ENCODE assay signal across 9 cellular contexts in genomic region chr2:10835052-10835970, GRCh38. TPM values are rescaled to one million over a fixed set of nuclear protein-coding genes. Genes with fewer than 3 reads are reported as not detected.
DNase-seq lines count a peak whose midpoint lies in the region; ATAC-seq and TF ChIP-seq lines count a peak whose summit lies in the region.
"Had no signal": no experiment of that assay in that cellular context is flagged by ENCODE, and none has a peak within 500 bp of the region (broad histone marks: within the 10 kb centered on the region; RNA-seq: fewer than 3 reads in every experiment).

No MANE protein-coding gene starts in this region.

- H3K27ac Mint-ChIP-seq in GM23338: no peak overlapping the region
- no peak overlapping the region for H3K27ac Mint-ChIP-seq in MCF 10A (ENCODE audit: low read depth, unreplicated experiment)
- H3K27ac Mint-ChIP-seq: dendritic cell treated with granulocyte-macrophage colony-stimulating factor and Interleukin-4, amounts not matched to agents 40 ng/mL and 50 ng/mL, for 4 days had no signal

- no peaks in the 10 kb centered on the region for H3K79me2 ChIP-seq in GM23338 (replicated peaks; ENCODE audit: insufficient read depth)

- H3K9me2 ChIP-seq in GM23338 (ENCODE audit: insufficient read depth): no peaks in the 10 kb centered on the region

- POLR2A ChIA-PET in MCF 10A (lab: Yijun Ruan, JAX): interaction anchor here (0.8 to 1.4 kb wide), 3 partner anchors 23 to 289 kb away, joined by 3 to 4 read pairs (median 4); partner anchors contain the start of gene PDIA6

- no peaks in the 10 kb centered on the region for H3F3A ChIP-seq in GM23338 (replicated peaks; ENCODE audit: low read depth)

- H3K36me3 ChIP-seq in GM23338 (ENCODE audit: insufficient read depth): no peaks in the 10 kb centered on the region
- H3K36me3 ChIP-seq in WERI-Rb-1: no peaks in the 10 kb centered on the region
- no peaks in the 10 kb centered on the region for H3K36me3 ChIP-seq in liver (ENCODE audit: control insufficient read depth in 4 of 4, insufficient read depth in 3 of 4, low read depth in 1 of 4, low read length in 3 of 4)

- peak; percentile 85 for ATAC-seq in GM23338
- no peak for ATAC-seq in GM18873 (IDR thresholded peaks at IDR 0.05; ENCODE audit: low FRiP score, unreplicated experiment)

- WGBS in liver: 44% methylated on average over 48 of the region's 48 CpGs

- TF ChIP-seq RAD21 in liver (IDR thresholded peaks at IDR 0.05): peak; percentile 78 to 93

- H3K4me3 ChIP-seq in GM23338 (peak overlapping the region; percentile 39; the same call in 1 of the 2 replicates), WERI-Rb-1 (ENCODE audit: low read depth, low read length) (peak overlapping the region; percentile 20), liver (ENCODE audit: low read depth in 1 of 3, low read length in 3 of 3) (no peak overlapping the region)

- H3K4me2 ChIP-seq in GM23338: peak overlapping the region; percentile 66; the same call in 1 of the 2 replicates

- H3K4me1 ChIP-seq in GM23338 (ENCODE audit: insufficient read depth): peaks cover 8% of the 10 kb centered on the region; the same call in 1 of the 2 replicates
- H3K4me1 ChIP-seq in liver (ENCODE audit: control insufficient read depth in 4 of 4, insufficient read depth in 4 of 4, low read length in 3 of 4): peaks cover 6 to 15% (median 9%) of the 10 kb centered on the region in 4 donors

- H3K4me3 Mint-ChIP-seq in GM23338 (no peak overlapping the region), MCF 10A (ENCODE audit: unreplicated experiment) (no peak overlapping the region)
- H3K4me3 Mint-ChIP-seq: dendritic cell treated with granulocyte-macrophage colony-stimulating factor and Interleukin-4, amounts not matched to agents 40 ng/mL and 50 ng/mL, for 4 days had no signal

- H3K4me1 Mint-ChIP-seq in GM23338: peaks cover 20% of the 10 kb centered on the region
- H3K4me1 Mint-ChIP-seq in MCF 10A (ENCODE audit: insufficient read depth, unreplicated experiment): no peaks in the 10 kb centered on the region

- peak; percentile 79 to 97 for TF ChIP-seq CTCF in GM23338 (conservative IDR thresholded peaks at IDR 0.05; ENCODE audit: low read depth in 2 of 2)
- TF ChIP-seq CTCF in WERI-Rb-1 (IDR thresholded peaks at IDR 0.05; ENCODE audit: low read depth, low read length): peak; percentile 92
- peak; percentile 92 for TF ChIP-seq CTCF in MCF 10A (IDR thresholded peaks at IDR 0.05; ENCODE audit: unreplicated experiment)
- TF ChIP-seq CTCF in liver (IDR thresholded peaks at IDR 0.05; ENCODE audit: low read depth, low read length, missing input control): peak; percentile 70

- peak; percentile 54 for DNase-seq in EL
- DNase-seq in GM23338 (ENCODE audit: low spot score): peak; percentile 94
- DNase-seq in NCI-H1092 (lab: John Stamatoyannopoulos, UW): peak; percentile 35
- DNase-seq in WERI-Rb-1: peak; percentile 94
- DNase-seq in MCF 10A (ENCODE audit: unreplicated experiment): peak; percentile 70
- peak; percentile 46 for DNase-seq in stimulated activated CD8-positive, alpha-beta memory T cell treated with anti-CD3 and anti-CD28 coated beads, Interleukin-12 subunit alpha, Interleukin-12 subunit beta, amount 100 ng/mL, for 24 hours (ENCODE audit: extremely low read depth)

- CTCF ChIA-PET in MCF 10A (lab: Yijun Ruan, JAX): interaction anchor here (0.5 to 11.1 kb wide), 31 partner anchors 9 to 1429 kb away, joined by 3 to 189 read pairs (median 4); a partner anchor contains a TSS

- BruUV-seq in MCF 10A (replicated peaks; lab: Mats Ljungman, UMichigan): no TSS peak

- H3K27me3 ChIP-seq in GM23338 (ENCODE audit: insufficient read depth): no peaks in the 10 kb centered on the region
- no peaks in the 10 kb centered on the region for H3K27me3 ChIP-seq in WERI-Rb-1 (ENCODE audit: insufficient read depth, low read depth, severe bottlenecking)
- H3K27me3 ChIP-seq in liver (ENCODE audit: control insufficient read depth in 4 of 4, insufficient read depth in 4 of 4, low read length in 3 of 4): no peaks in the 10 kb centered on the region

- no peak overlapping the region for H3K9ac ChIP-seq in liver (ENCODE audit: low read depth in 1 of 2, low read length in 2 of 2)

- no peaks in the 10 kb centered on the region for H4K20me1 ChIP-seq in GM23338 (replicated peaks; ENCODE audit: insufficient read depth)

- peaks cover 8% of the 10 kb centered on the region for H3K9me3 Mint-ChIP-seq in GM23338
- peaks cover 8% of the 10 kb centered on the region for H3K9me3 Mint-ChIP-seq in MCF 10A (ENCODE audit: unreplicated experiment)

- peaks cover under 1% of the 10 kb centered on the region for H3K9me3 ChIP-seq in WERI-Rb-1 (ENCODE audit: severe bottlenecking)
- no peaks in the 10 kb centered on the region for H3K9me3 ChIP-seq in liver (ENCODE audit: control insufficient read depth in 4 of 4, low read length in 3 of 4)

- H3K27ac ChIP-seq in GM23338 (ENCODE audit: low read depth) (no peak overlapping the region), WERI-Rb-1 (peak overlapping the region; percentile 40), liver (ENCODE audit: low read depth in 1 of 2, low read length in 2 of 2) (no peak overlapping the region)

- peaks cover 6% of the 10 kb centered on the region; the same call in 2 of the 3 replicates for H3K36me3 Mint-ChIP-seq in GM23338 (ENCODE audit: low read depth)
- H3K36me3 Mint-ChIP-seq in MCF 10A (ENCODE audit: insufficient read depth, unreplicated experiment): no peaks in the 10 kb centered on the region

- H3K27me3 Mint-ChIP-seq in GM23338 (ENCODE audit: insufficient read depth, low read depth, poor library complexity) (peaks cover 21% of the 10 kb centered on the region), MCF 10A (ENCODE audit: insufficient read depth, unreplicated experiment) (peaks cover 47% of the 10 kb centered on the region)

- intact Hi-C loops in MCF 10A (cut with micrococcal nuclease): loop anchor here (10.0 kb wide), 2 partner anchors 199 to 629 kb away; partner anchors contain the start of gene E2F6

- H2AFZ ChIP-seq in GM23338: peak overlapping the region; percentile 97

TF ChIP-seq in GM23338, 12 proteins besides CTCF, POLR2A, EP300 and RAD21 (continues in another document):
- TF ChIP-seq STAT1 (IDR thresholded peaks at IDR 0.05; ENCODE audit: unreplicated experiment) (no peak), ZNF331 (CRISPR knock-in tag; IDR thresholded peaks at IDR 0.05; ENCODE audit: low read depth) (no peak), POLR2AphosphoS5 (IDR thresholded peaks at IDR 0.05; ENCODE audit: low read depth) (no peak)

TF ChIP-seq in liver, 16 proteins besides CTCF, POLR2A, EP300 and RAD21 (continues in another document):
- TF ChIP-seq RXRA (IDR thresholded peaks at IDR 0.05) (no peak), HNF4G (IDR thresholded peaks at IDR 0.05) (no peak), HNF4A (conservative IDR thresholded peaks at IDR 0.05) (no peak), JUND (IDR thresholded peaks at IDR 0.05) (no peak), REST (IDR thresholded peaks at IDR 0.05) (no peak), ZBTB33 (IDR thresholded peaks at IDR 0.05) (no peak), NR2F2 (IDR thresholded peaks at IDR 0.05) (no peak), EGR1 (IDR thresholded peaks at IDR 0.05; ENCODE audit: low read depth in 2 of 2) (no peak), GABPA (IDR thresholded peaks at IDR 0.05 in 1 of 2, conservative IDR thresholded peaks at IDR 0.05 in 1 of 2) (no peak), FOXA2 (IDR thresholded peaks at IDR 0.05) (no peak), ATF3 (IDR thresholded peaks at IDR 0.05) (no peak)

RNA-seq across cellular contexts. Expression of gene PDIA6, which starts 22.7 kb away (rescaled TPM):
- total RNA-seq in GM23338 (2014; rRNA removed; shearing (Covaris generic)): 374 and 382 TPM in 2 replicates
- 284 and 331 TPM in 2 replicates for polyA plus RNA-seq in GM23338 (2016; fragmentation: Nextera tagmentation; extraction: Ambion mirVana)
- 254 and 339 TPM in 2 replicates for total RNA-seq in MCF 10A (2022)
- 100 to 1,000 TPM; 205 to 348 TPM for total RNA-seq in liver
- 100 to 1,000 TPM; 159 to 287 TPM for polyA plus RNA-seq in liver

Comparison
In these comparisons a context has a peak if more than half of its experiments do, and no peak if none do; other contexts are left out.
1. DNase-seq: peak in every context shown above with its lines; median percentile 94 in GM23338; 94 in WERI-Rb-1; 70 in MCF 10A; 54 in EL; 46 in stimulated activated CD8-positive, alpha-beta memory T cell treated with anti-CD3 and anti-CD28 coated beads, Interleukin-12 subunit alpha, Interleukin-12 subunit beta, amount 100 ng/mL, for 24 hours; 35 in NCI-H1092.
2. H3K4me3 ChIP-seq: peak in GM23338 (single experiment) and WERI-Rb-1 (single experiment); none in liver (0 of 3).
3. Peak in every context shown above with its lines, with median percentiles within 50 percentile points of each other: CTCF ChIP-seq.